In genomic region chr18:49279041-49279440, GRCh38 we compare ENCODE assay signal across 29 cellular contexts.
"Had no signal": no experiment of that assay in that cellular context is flagged by ENCODE, and none has a peak within 500 bp of the region (broad histone marks: within the 10 kb centered on the region; RNA-seq: fewer than 3 reads in every experiment).

No MANE protein-coding gene starts in this region.

- FAIRE-seq: astrocyte, colon, frontal cortex had no signal

- H3K27me3 Mint-ChIP-seq: activated CD4-positive, alpha-beta memory T cell treated with anti-CD3 and anti-CD28 coated beads, Interleukin-2, amount 10 ng/mL, durations not matched to agents 7 days and 5 days; activated CD4-positive, alpha-beta T cell treated with anti-CD3 and anti-CD28 coated beads, Interleukin-2, amount 10 ng/mL, durations not matched to agents 7 days and 5 days; activated naive CD4-positive, alpha-beta T cell treated with anti-CD3 and anti-CD28 coated beads, Interleukin-2, amount 10 ng/mL, durations not matched to agents 7 days and 5 days; activated naive CD8-positive, alpha-beta T cell treated with anti-CD3 and anti-CD28 coated beads, Interleukin-2, amount 10 ng/mL, durations not matched to agents 7 days and 5 days; activated T-cell treated with anti-CD3 and anti-CD28 coated beads, Interleukin-2, amount 50 U/mL, for 24 hours; effector memory CD8-positive, alpha-beta T cell; T-helper 17 cell had no signal

- DNase-seq: activated CD4-positive, alpha-beta memory T cell treated with anti-CD3 and anti-CD28 coated beads, Interleukin-2, amount 10 ng/mL, durations not matched to agents 7 days and 5 days; activated CD4-positive, alpha-beta T cell treated with anti-CD3 and anti-CD28 coated beads for 4 hours; activated CD4-positive, alpha-beta T cell treated with anti-CD3 and anti-CD28 coated beads, Interleukin-2, amount 10 ng/mL, durations not matched to agents 7 days and 5 days; activated CD4-positive, alpha-beta T cell treated with anti-CD3 and anti-CD28 coated beads, Interleukin-2, amount 50 U/mL, for 4 hours; activated CD4-positive, CD25-positive, alpha-beta regulatory T cell; activated CD4-positive, CD25-positive, alpha-beta regulatory T cell treated with anti-CD3 and anti-CD28 coated beads, Interleukin-2, amount 50 U/mL, for 72 hours; activated CD8-positive, alpha-beta memory T cell treated with anti-CD3 and anti-CD28 coated beads, Interleukin-2, amount 50 U/mL, for 48 hours; activated gamma-delta T cell; activated naive CD4-positive, alpha-beta T cell; activated naive CD4-positive, alpha-beta T cell treated with anti-CD3 and anti-CD28 coated beads, Interleukin-2, amount 10 ng/mL, durations not matched to agents 7 days and 5 days; activated naive CD8-positive, alpha-beta T cell treated with anti-CD3 and anti-CD28 coated beads, Interleukin-2, amount 10 ng/mL, durations not matched to agents 7 days and 5 days; activated T-cell treated with anti-CD3 and anti-CD28 coated beads for 4 hours; activated T-cell treated with anti-CD3 and anti-CD28 coated beads, Interleukin-2, amount 50 U/mL, for 24 hours; activated T-cell treated with anti-CD3 and anti-CD28 coated beads, Interleukin-2, amount 50 U/mL, for 72 hours; anterior cingulate cortex; brain microvascular endothelial cell; caudate nucleus; cortex of kidney; dermis blood vessel endothelial cell; effector CD4-positive, alpha-beta T cell; effector memory CD8-positive, alpha-beta T cell; foreskin fibroblast; head of caudate nucleus; T-helper 1 cell; T-helper 17 cell had no signal

- H3K27me3 ChIP-seq: brain microvascular endothelial cell had no signal

- H3K4me1 Mint-ChIP-seq: activated CD4-positive, alpha-beta memory T cell treated with anti-CD3 and anti-CD28 coated beads, Interleukin-2, amount 10 ng/mL, durations not matched to agents 7 days and 5 days; activated CD4-positive, alpha-beta T cell treated with anti-CD3 and anti-CD28 coated beads, Interleukin-2, amount 10 ng/mL, durations not matched to agents 7 days and 5 days; activated naive CD4-positive, alpha-beta T cell treated with anti-CD3 and anti-CD28 coated beads, Interleukin-2, amount 10 ng/mL, durations not matched to agents 7 days and 5 days; activated naive CD8-positive, alpha-beta T cell treated with anti-CD3 and anti-CD28 coated beads, Interleukin-2, amount 10 ng/mL, durations not matched to agents 7 days and 5 days had no signal

- ATAC-seq: activated naive CD4-positive, alpha-beta T cell treated with anti-CD3 and anti-CD28 coated beads, Interleukin-2, amount 50 U/mL, for 72 hours; activated T-cell treated with anti-CD3 and anti-CD28 coated beads, Interleukin-2, amount 50 U/mL, for 72 hours; effector memory CD8-positive, alpha-beta T cell; T-helper 17 cell had no signal

- H3K9me3 Mint-ChIP-seq: effector memory CD8-positive, alpha-beta T cell had no signal

- H3K27ac Mint-ChIP-seq: activated CD4-positive, alpha-beta memory T cell treated with anti-CD3 and anti-CD28 coated beads, Interleukin-2, amount 10 ng/mL, durations not matched to agents 7 days and 5 days; activated CD4-positive, alpha-beta T cell treated with anti-CD3 and anti-CD28 coated beads, Interleukin-2, amount 10 ng/mL, durations not matched to agents 7 days and 5 days; activated naive CD4-positive, alpha-beta T cell treated with anti-CD3 and anti-CD28 coated beads, Interleukin-2, amount 10 ng/mL, durations not matched to agents 7 days and 5 days; activated naive CD4-positive, alpha-beta T cell treated with anti-CD3 and anti-CD28 coated beads, Interleukin-2, amount 50 U/mL, for 72 hours; activated naive CD8-positive, alpha-beta T cell treated with anti-CD3 and anti-CD28 coated beads, Interleukin-2, amount 10 ng/mL, durations not matched to agents 7 days and 5 days; activated T-cell treated with anti-CD3 and anti-CD28 coated beads, Interleukin-2, amount 50 U/mL, for 24 hours; activated T-cell treated with anti-CD3 and anti-CD28 coated beads, Interleukin-2, amount 50 U/mL, for 72 hours; effector memory CD8-positive, alpha-beta T cell; T-helper 17 cell had no signal

- H3K4me3 Mint-ChIP-seq: activated CD4-positive, alpha-beta memory T cell treated with anti-CD3 and anti-CD28 coated beads, Interleukin-2, amount 10 ng/mL, durations not matched to agents 7 days and 5 days; activated CD4-positive, alpha-beta T cell treated with anti-CD3 and anti-CD28 coated beads, Interleukin-2, amount 10 ng/mL, durations not matched to agents 7 days and 5 days; activated naive CD4-positive, alpha-beta T cell treated with anti-CD3 and anti-CD28 coated beads, Interleukin-2, amount 10 ng/mL, durations not matched to agents 7 days and 5 days; activated naive CD8-positive, alpha-beta T cell treated with anti-CD3 and anti-CD28 coated beads, Interleukin-2, amount 10 ng/mL, durations not matched to agents 7 days and 5 days; activated T-cell treated with anti-CD3 and anti-CD28 coated beads, Interleukin-2, amount 50 U/mL, for 24 hours; activated T-cell treated with anti-CD3 and anti-CD28 coated beads, Interleukin-2, amount 50 U/mL, for 72 hours; effector memory CD8-positive, alpha-beta T cell; T-helper 17 cell had no signal
